In genomic region chr2:85748039-85748438, GRCh38 we compare ENCODE assay signal across 13 cellular contexts. TPM values are rescaled to one million over a fixed set of nuclear protein-coding genes. Genes with fewer than 3 reads are reported as not detected.
DNase-seq lines count a peak whose midpoint lies in the region; ATAC-seq and TF ChIP-seq lines count a peak whose summit lies in the region.
"Had no signal": no experiment of that assay in that cellular context is flagged by ENCODE, and none has a peak within 500 bp of the region (broad histone marks: within the 10 kb centered on the region; RNA-seq: fewer than 3 reads in every experiment).

No MANE protein-coding gene starts in this region.

- CTCF ChIA-PET in OCI-LY7 (lab: Charles Lee; ENCODE audit: unreplicated experiment): interaction anchor here (0.5 to 0.6 kb wide), 2 partner anchors 9 to 210 kb away, joined by 3 read pairs; no protein-coding TSS in a partner anchor
- CTCF ChIA-PET in T-cell (lab: Charles Lee): no interaction called here

- peaks cover under 1 to 7% (median 5%) of the 10 kb centered on the region in 3 donors for H3K4me1 Mint-ChIP-seq in T-cell

- H3K27ac ChIP-seq in BLaER1 treated with 17β-estradiol and CSF1 and Interleukin-3, amounts not matched to agents 10 nM and 100 nM: peak overlapping the region in 2 of 11 experiments; percentile 35 to 39; a peak in 3 of 22 replicates
- no peak overlapping the region for H3K27ac ChIP-seq in OCI-LY7 (ENCODE audit: low read depth, low read length, poor library complexity, severe bottlenecking)

- peaks cover 24 to 60% (median 28%) of the 10 kb centered on the region in 11 experiments for H3K27me3 ChIP-seq in BLaER1 treated with 17β-estradiol and CSF1 and Interleukin-3, amounts not matched to agents 10 nM and 100 nM

- no peaks in the 10 kb centered on the region for H3K36me3 Mint-ChIP-seq in T-cell
- H3K36me3 Mint-ChIP-seq: mesothelial cell of epicardium had no signal

- H3K9ac ChIP-seq in BLaER1 treated with 17β-estradiol and CSF1 and Interleukin-3, amounts not matched to agents 10 nM and 100 nM: 0 out of 22 replicates have a peak overlapping the region, but pooled peaks of 1 of the 11 experiments have one; percentile 16

- H3K27ac Mint-ChIP-seq in T-cell: no peak overlapping the region
- H3K27ac Mint-ChIP-seq: mesothelial cell of epicardium had no signal

- peak overlapping the region; percentile 55 to 89 (median 76) for H3K4me2 ChIP-seq in BLaER1 treated with 17β-estradiol and CSF1 and Interleukin-3, amounts not matched to agents 10 nM and 100 nM
- peak overlapping the region; percentile 26; the same call in 1 of the 2 replicates for H3K4me2 ChIP-seq in OCI-LY7 (ENCODE audit: low read length)

- no peaks in the 10 kb centered on the region for H3K9me3 Mint-ChIP-seq in T-cell
- H3K9me3 Mint-ChIP-seq: mesothelial cell of epicardium had no signal

- H4K20me1 ChIP-seq in BLaER1 treated with 17β-estradiol and CSF1 and Interleukin-3, amounts not matched to agents 10 nM and 100 nM: peaks cover 0 to 39% (median 18%) of the 10 kb centered on the region in 11 experiments; a peak in 14 of 22 replicates
- no peaks in the 10 kb centered on the region for H4K20me1 ChIP-seq in OCI-LY7 (ENCODE audit: insufficient read depth, low read length)

- ATAC-seq in GM19351 (IDR thresholded peaks at IDR 0.05; ENCODE audit: unreplicated experiment): peak; percentile 81
- ATAC-seq in HG02981 (IDR thresholded peaks at IDR 0.05; ENCODE audit: unreplicated experiment): peak; percentile 56
- ATAC-seq in T-cell (replicated peaks in 1 of 4): no peak
- ATAC-seq: PC-3 had no signal

- H3K36me3 ChIP-seq in BLaER1 treated with 17β-estradiol and CSF1 and Interleukin-3, amounts not matched to agents 10 nM and 100 nM: no peaks in the 10 kb centered on the region
- no peaks in the 10 kb centered on the region for H3K36me3 ChIP-seq in OCI-LY7 (ENCODE audit: insufficient read depth, low read length)

- no peaks in the 10 kb centered on the region for H3K79me2 ChIP-seq in OCI-LY7 (ENCODE audit: insufficient read depth, low read depth, low read length)

- DNase-seq in OCI-LY7 (ENCODE audit: low spot score) (peak; percentile 48), NCI-H1417 treated with DMSO at 0.1 percent for 48 hours (lab: John Stamatoyannopoulos, UW) (no peak), erythroblast (lab: John Stamatoyannopoulos, UW) (no peak), EL (no peak), T-cell (no peak)
- DNase-seq: activated effector memory CD4-positive, alpha-beta T cell treated with Interleukin-2 at 50 U/mL for 16 hours; cortex of kidney; PC-3 had no signal

- intact Hi-C loops in OCI-LY7 (cut with micrococcal nuclease; ENCODE audit: unreplicated experiment): no loop called here

- no peaks in the 10 kb centered on the region for H3K9me2 ChIP-seq in OCI-LY7 (ENCODE audit: insufficient read depth, low read length)

- no peak overlapping the region for H3K4me3 Mint-ChIP-seq in T-cell
- H3K4me3 Mint-ChIP-seq: mesothelial cell of epicardium had no signal

- no peaks in the 10 kb centered on the region for H3K9me3 ChIP-seq in BLaER1 treated with 17β-estradiol and CSF1 and Interleukin-3, amounts not matched to agents 10 nM and 100 nM (replicated peaks in 1 of 11)
- no peaks in the 10 kb centered on the region for H3K9me3 ChIP-seq in OCI-LY7 (ENCODE audit: low read length)

- peaks cover 47 to 64% (median 61%) of the 10 kb centered on the region in 10 experiments for H3K4me1 ChIP-seq in BLaER1 treated with 17β-estradiol and CSF1 and Interleukin-3, amounts not matched to agents 10 nM and 100 nM
- peaks cover 9% of the 10 kb centered on the region for H3K4me1 ChIP-seq in OCI-LY7 (ENCODE audit: insufficient read depth, low read length, poor library complexity, severe bottlenecking)

- no peak overlapping the region for H3K4me3 ChIP-seq in BLaER1 treated with 17β-estradiol and CSF1 and Interleukin-3, amounts not matched to agents 10 nM and 100 nM
- no peak overlapping the region for H3K4me3 ChIP-seq in OCI-LY7 (ENCODE audit: low read depth, low read length, poor library complexity, severe bottlenecking)
- H3K4me3 ChIP-seq: skin epidermis had no signal

- TF ChIP-seq POLR2A in erythroblast (IDR thresholded peaks at IDR 0.05; ENCODE audit: low read length): no peak

- H2AFZ ChIP-seq in OCI-LY7 (ENCODE audit: low read length): no peak overlapping the region

- BruUV-seq in OCI-LY7 (replicated peaks; lab: Mats Ljungman, UMichigan): no TSS peak

- peaks cover 48 to 71% of the 10 kb centered on the region in 2 donors for H3K27me3 Mint-ChIP-seq in T-cell

- POLR2A ChIA-PET in OCI-LY7 (lab: Charles Lee): no interaction called here
- POLR2A ChIA-PET in T-cell (lab: Charles Lee): no interaction called here

- TF ChIP-seq CTCF in OCI-LY7 (conservative IDR thresholded peaks at IDR 0.05; ENCODE audit: low read length): no peak

RNA-seq across cellular contexts. Expression of gene ATOH8, which starts 5.8 kb away (rescaled TPM):
- total RNA-seq in OCI-LY7 (2014; rRNA removed; shearing (Covaris generic)): 0.44 TPM in 1 of 2 replicates, not detected in the other
- total RNA-seq in OCI-LY7 (2022) (not detected in 2 replicates), T-cell (under 1 TPM in 1 of 5 donors, not detected in 4; 0.20 TPM)

RNA-seq across cellular contexts. Expression of gene GNLY, which starts 53.9 kb away (rescaled TPM):
- total RNA-seq in OCI-LY7 (2014; rRNA removed; shearing (Covaris generic)): not detected in 2 replicates
- total RNA-seq in OCI-LY7 (2022) (not detected in 2 replicates), T-cell (100 to 1,000 TPM in 1 of 5 donors, 10 to 100 TPM in 4; 17.3 to 377 (median 82.9) TPM)
- total RNA-seq: mesothelial cell of epicardium, PC-3 had no signal

Comparison
In these comparisons a context has a peak if more than half of its experiments do, and no peak if none do; other contexts are left out.
1. ATAC-seq: peak in GM19351 (single experiment) and HG02981 (single experiment); none in T-cell (0 of 4).
2. RNA of gene GNLY, which starts 53.9 kb away (total RNA-seq): 17.3 to 377 TPM in T-cell; not detected in OCI-LY7; every median in the first group is over 10 times any median in the second.